In the genomic region with DNA sequence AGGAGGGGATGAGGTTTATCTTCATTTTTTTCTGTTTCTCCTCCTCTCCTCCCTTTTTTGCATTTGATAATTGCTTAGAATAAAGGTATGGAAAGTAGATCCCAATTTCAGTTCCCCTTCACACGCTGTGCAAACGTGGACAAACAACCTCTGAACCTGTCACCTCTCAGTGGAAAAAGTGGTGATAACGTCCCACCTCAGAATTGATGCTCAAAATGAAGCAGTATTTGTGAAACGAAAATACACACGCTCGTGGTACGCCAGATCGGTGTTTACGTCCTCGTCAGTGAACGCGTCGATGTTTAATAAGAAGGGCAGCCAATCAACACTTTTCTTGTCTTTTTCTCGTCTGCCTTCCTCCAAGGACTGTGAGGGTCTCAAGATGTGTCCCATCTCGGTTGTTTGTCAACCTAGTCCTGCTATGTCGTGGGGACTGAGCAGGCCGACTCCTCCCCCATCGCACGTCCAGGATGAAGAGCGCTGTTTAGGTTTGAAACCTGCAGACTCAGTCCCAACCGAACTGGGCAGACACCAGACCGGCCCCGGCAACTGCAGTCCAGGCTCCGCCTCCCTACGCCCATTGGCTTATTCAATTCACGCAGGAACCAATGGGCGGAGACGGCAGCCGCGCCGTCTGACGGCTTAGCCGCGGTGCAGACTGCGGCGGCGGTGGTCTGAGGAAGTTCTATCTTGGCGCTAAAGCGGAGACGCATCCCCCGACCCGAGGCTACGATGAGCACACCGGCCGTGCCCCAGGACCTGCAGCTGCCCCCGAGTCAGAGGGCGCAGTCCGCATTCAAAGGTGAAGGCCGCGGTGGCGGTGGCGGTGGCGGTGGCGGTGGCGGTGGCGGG, we compare ENCODE assay signal across 8 cellular contexts. TPM values are rescaled to one million over a fixed set of nuclear protein-coding genes. Genes with fewer than 3 reads are reported as not detected.
DNase-seq lines count a peak whose midpoint lies in the region; TF ChIP-seq lines count a peak whose summit lies in the region.

A gene with protein sequence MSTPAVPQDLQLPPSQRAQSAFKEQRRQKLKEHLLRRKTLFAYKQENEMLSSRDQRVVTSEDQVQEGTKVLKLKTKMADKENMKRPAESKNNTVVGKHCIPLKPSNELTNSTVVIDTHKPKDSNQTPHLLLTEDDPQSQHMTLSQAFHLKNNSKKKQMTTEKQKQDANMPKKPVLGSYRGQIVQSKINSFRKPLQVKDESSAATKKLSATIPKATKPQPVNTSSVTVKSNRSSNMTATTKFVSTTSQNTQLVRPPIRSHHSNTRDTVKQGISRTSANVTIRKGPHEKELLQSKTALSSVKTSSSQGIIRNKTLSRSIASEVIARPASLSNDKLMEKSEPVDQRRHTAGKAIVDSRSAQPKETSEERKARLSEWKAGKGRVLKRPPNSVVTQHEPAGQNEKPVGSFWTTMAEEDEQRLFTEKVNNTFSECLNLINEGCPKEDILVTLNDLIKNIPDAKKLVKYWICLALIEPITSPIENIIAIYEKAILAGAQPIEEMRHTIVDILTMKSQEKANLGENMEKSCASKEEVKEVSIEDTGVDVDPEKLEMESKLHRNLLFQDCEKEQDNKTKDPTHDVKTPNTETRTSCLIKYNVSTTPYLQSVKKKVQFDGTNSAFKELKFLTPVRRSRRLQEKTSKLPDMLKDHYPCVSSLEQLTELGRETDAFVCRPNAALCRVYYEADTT (plus strand): TSS at position 654 of the 852 bp plus-strand sequence. CDS start 79 bp downstream, at position 733.

- H4K20me1 ChIP-seq in MM.1S (ENCODE audit: insufficient read depth, low read length): no peaks in the 10 kb centered on the region; the same call in 1 of the 2 replicates

- H3K79me2 ChIP-seq in MM.1S (ENCODE audit: low read length): peaks cover 65% of the 10 kb centered on the region

- DNase-seq in HAP-1 (ENCODE audit: low spot score in 2 of 2) (peak; percentile 93 to 96), MM.1S (peak; percentile 93), SIG-M5 (lab: John Stamatoyannopoulos, UW) (peak; percentile 93), activated gamma-delta T cell (lab: John Stamatoyannopoulos, UW) (peak; percentile 85), fibroblast of villous mesenchyme (ENCODE audit: low read depth) (peak; percentile 94), neural crest cell (ENCODE audit: low read depth, low spot score) (peak; percentile 89)

- H3K9me3 ChIP-seq in ES-I3 (ENCODE audit: control insufficient read depth, insufficient read depth, low read length) (no peaks in the 10 kb centered on the region), HAP-1 (no peaks in the 10 kb centered on the region), MM.1S (replicated peaks; ENCODE audit: insufficient read depth, low read length) (no peaks in the 10 kb centered on the region), stomach smooth muscle (ENCODE audit: control insufficient read depth in 2 of 2, low read length in 2 of 2) (no peaks in the 10 kb centered on the region)

- H3K27me3 ChIP-seq in HAP-1 (ENCODE audit: low read depth): no peaks in the 10 kb centered on the region
- H3K27me3 ChIP-seq in MM.1S (replicated peaks; ENCODE audit: insufficient read depth, low read length): no peaks in the 10 kb centered on the region
- no peaks in the 10 kb centered on the region for H3K27me3 ChIP-seq in stomach smooth muscle (ENCODE audit: control insufficient read depth in 1 of 2, insufficient read depth in 2 of 2, low read length in 2 of 2)

- TF ChIP-seq CTCF in MM.1S (IDR thresholded peaks at IDR 0.05; ENCODE audit: low read length) (no peak), fibroblast of villous mesenchyme (IDR thresholded peaks at IDR 0.05; ENCODE audit: insufficient read depth, low read depth, low read length) (no peak), neural crest cell (conservative IDR thresholded peaks at IDR 0.05) (no peak)

- H3K4me3 ChIP-seq in HAP-1 (peak within 1 kb of the TSS; percentile 70), MM.1S (ENCODE audit: low read length) (peak within 1 kb of the TSS; percentile 83), fibroblast of villous mesenchyme (ENCODE audit: low read depth, low read length) (peak within 1 kb of the TSS; percentile 96), stomach smooth muscle (ENCODE audit: low read length in 2 of 2) (peak within 1 kb of the TSS; percentile 92 to 98)

- H3K4me2 ChIP-seq in MM.1S (ENCODE audit: low read depth, low read length): peak within 1 kb of the TSS; percentile 79

- no peaks in the 10 kb centered on the region for H3K9me3 Mint-ChIP-seq in neural crest cell

- peak within 1 kb of the TSS; percentile 31; the same call in 1 of the 2 replicates for H2AFZ ChIP-seq in MM.1S (ENCODE audit: low read length)

- no peaks in the 10 kb centered on the region for H3K27me3 Mint-ChIP-seq in neural crest cell (ENCODE audit: low read depth)

- H3K27ac Mint-ChIP-seq in neural crest cell (ENCODE audit: unreplicated experiment): peak within 1 kb of the TSS; percentile 97

- H3K4me1 ChIP-seq in ES-I3 (ENCODE audit: insufficient read depth, low read length): no peaks in the 10 kb centered on the region
- peaks cover 11% of the 10 kb centered on the region for H3K4me1 ChIP-seq in HAP-1
- H3K4me1 ChIP-seq in MM.1S (ENCODE audit: low read length): no peaks in the 10 kb centered on the region
- H3K4me1 ChIP-seq in stomach smooth muscle (ENCODE audit: control insufficient read depth, insufficient read depth, low read length): peaks cover 10% of the 10 kb centered on the region

- peak within 1 kb of the TSS; percentile 100 for H3K27ac ChIP-seq in MM.1S (ENCODE audit: low read length)
- H3K27ac ChIP-seq in stomach smooth muscle (ENCODE audit: low read length): peak within 1 kb of the TSS; percentile 78

- H3K9me2 ChIP-seq in MM.1S (replicated peaks; ENCODE audit: insufficient read depth, low read length): no peaks in the 10 kb centered on the region

- peaks cover 21% of the 10 kb centered on the region for H3F3A ChIP-seq in MM.1S (ENCODE audit: insufficient read depth, low read length)

- H3K9ac ChIP-seq in ES-I3 (ENCODE audit: low read depth, low read length): peak within 1 kb of the TSS; percentile 78
- peak within 1 kb of the TSS; percentile 96 for H3K9ac ChIP-seq in MM.1S (ENCODE audit: low read length)
- H3K9ac ChIP-seq in stomach smooth muscle (ENCODE audit: low read length in 2 of 2): peak within 1 kb of the TSS; percentile 67 to 86

- H3K36me3 Mint-ChIP-seq in neural crest cell (ENCODE audit: low read depth): peaks cover 8% of the 10 kb centered on the region

- in situ Hi-C loops in HAP-1 (cut with MboI; ENCODE audit: low sequenced_read_pairs): loop anchor here (25.0 kb wide), 1 partner anchor 268 kb away; no protein-coding TSS in a partner anchor

- peak within 1 kb of the TSS; percentile 98 for H3K4me3 Mint-ChIP-seq in neural crest cell

- H3K4me1 Mint-ChIP-seq in neural crest cell: peaks cover 52% of the 10 kb centered on the region

- H3K36me3 ChIP-seq in ES-I3 (ENCODE audit: insufficient read depth, low read length) (0 out of 2 replicates have a peak, but pooled peaks cover 11% of the 10 kb centered on the region), HAP-1 (replicated peaks) (peaks cover 37% of the 10 kb centered on the region), MM.1S (replicated peaks; ENCODE audit: insufficient read depth, low read length) (no peaks in the 10 kb centered on the region; the same call in 1 of the 2 replicates), stomach smooth muscle (ENCODE audit: control insufficient read depth in 2 of 2, insufficient read depth in 2 of 2, low read length in 2 of 2) (no peaks in the 10 kb centered on the region)

RNA-seq across cellular contexts. Expression of the gene that starts here (rescaled TPM):
- total RNA-seq in fibroblast of villous mesenchyme (20.9 and 39.3 TPM in 2 replicates), neural crest cell (119 and 127 TPM in 2 replicates)

Comparison
In these comparisons a context has a peak if more than half of its experiments do, and no peak if none do; other contexts are left out.
1. Peak in every context shown above with its lines: DNase-seq, H3K4me3 ChIP-seq and H3K27ac ChIP-seq.